ENCODE assay signal across 1 cellular context in the genomic region with DNA sequence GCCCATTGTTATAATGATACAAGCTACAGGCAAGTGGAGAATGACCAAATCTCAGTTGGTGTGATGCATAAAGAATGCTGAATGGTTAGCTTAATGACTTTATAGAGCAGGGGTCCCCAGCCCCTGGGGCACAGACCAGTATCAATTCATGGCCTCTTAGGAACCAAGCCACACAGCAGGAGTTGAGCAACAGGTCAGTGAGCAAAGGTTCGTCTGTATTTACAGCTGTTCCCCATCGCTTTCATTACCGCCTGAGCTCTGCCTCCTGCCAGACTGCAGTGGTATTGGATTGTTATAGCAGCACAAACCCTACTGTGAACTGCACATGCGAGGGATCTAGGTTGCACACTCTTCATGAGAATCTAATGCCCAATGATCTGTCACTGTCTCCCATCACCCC.
TF ChIP-seq lines count a peak whose summit lies in the region.

No MANE protein-coding gene starts in this region.

TF ChIP-seq in HepG2, 621 proteins besides CTCF, POLR2A, EP300 and RAD21 (continued from another document and continues in another):
- TF ChIP-seq, protein P1, sequence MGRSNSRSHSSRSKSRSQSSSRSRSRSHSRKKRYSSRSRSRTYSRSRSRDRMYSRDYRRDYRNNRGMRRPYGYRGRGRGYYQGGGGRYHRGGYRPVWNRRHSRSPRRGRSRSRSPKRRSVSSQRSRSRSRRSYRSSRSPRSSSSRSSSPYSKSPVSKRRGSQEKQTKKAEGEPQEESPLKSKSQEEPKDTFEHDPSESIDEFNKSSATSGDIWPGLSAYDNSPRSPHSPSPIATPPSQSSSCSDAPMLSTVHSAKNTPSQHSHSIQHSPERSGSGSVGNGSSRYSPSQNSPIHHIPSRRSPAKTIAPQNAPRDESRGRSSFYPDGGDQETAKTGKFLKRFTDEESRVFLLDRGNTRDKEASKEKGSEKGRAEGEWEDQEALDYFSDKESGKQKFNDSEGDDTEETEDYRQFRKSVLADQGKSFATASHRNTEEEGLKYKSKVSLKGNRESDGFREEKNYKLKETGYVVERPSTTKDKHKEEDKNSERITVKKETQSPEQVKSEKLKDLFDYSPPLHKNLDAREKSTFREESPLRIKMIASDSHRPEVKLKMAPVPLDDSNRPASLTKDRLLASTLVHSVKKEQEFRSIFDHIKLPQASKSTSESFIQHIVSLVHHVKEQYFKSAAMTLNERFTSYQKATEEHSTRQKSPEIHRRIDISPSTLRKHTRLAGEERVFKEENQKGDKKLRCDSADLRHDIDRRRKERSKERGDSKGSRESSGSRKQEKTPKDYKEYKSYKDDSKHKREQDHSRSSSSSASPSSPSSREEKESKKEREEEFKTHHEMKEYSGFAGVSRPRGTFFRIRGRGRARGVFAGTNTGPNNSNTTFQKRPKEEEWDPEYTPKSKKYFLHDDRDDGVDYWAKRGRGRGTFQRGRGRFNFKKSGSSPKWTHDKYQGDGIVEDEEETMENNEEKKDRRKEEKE (IDR thresholded peaks at IDR 0.05), result no peak
- TF ChIP-seq ZNF343 (CRISPR knock-in tag; IDR thresholded peaks at IDR 0.05), result no peak
- TF ChIP-seq, protein P2, sequence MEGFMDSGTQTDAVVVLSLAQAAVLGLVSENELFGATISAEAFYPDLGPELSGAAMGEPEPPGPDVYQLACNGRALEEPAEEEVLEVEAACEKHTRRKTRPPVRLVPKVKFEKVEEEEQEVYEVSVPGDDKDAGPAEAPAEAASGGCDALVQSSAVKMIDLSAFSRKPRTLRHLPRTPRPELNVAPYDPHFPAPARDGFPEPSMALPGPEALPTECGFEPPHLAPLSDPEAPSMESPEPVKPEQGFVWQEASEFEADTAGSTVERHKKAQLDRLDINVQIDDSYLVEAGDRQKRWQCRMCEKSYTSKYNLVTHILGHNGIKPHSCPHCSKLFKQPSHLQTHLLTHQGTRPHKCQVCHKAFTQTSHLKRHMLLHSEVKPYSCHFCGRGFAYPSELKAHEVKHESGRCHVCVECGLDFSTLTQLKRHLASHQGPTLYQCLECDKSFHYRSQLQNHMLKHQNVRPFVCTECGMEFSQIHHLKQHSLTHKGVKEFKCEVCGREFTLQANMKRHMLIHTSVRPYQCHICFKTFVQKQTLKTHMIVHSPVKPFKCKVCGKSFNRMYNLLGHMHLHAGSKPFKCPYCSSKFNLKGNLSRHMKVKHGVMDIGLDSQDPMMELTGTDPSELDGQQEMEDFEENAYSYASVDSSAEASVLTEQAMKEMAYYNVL (CRISPR knock-in tag; IDR thresholded peaks at IDR 0.05; ENCODE audit: borderline replicate concordance), result peak; percentile 20; the same call in 1 of the 2 replicates
- TF ChIP-seq, protein P3, sequence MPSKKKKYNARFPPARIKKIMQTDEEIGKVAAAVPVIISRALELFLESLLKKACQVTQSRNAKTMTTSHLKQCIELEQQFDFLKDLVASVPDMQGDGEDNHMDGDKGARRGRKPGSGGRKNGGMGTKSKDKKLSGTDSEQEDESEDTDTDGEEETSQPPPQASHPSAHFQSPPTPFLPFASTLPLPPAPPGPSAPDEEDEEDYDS (CRISPR knock-in tag; IDR thresholded peaks at IDR 0.05), result peak; percentile 34; the same call in 1 of the 2 replicates
- TF ChIP-seq KLF16 (CRISPR knock-in tag; IDR thresholded peaks at IDR 0.05), result peak in 1 of 2 experiments; percentile 38; a peak in 1 of 4 replicates
- TF ChIP-seq HDAC2 (CRISPR knock-in tag; IDR thresholded peaks at IDR 0.05), result peak; percentile 64
- TF ChIP-seq MED1 (CRISPR knock-in tag; IDR thresholded peaks at IDR 0.05), result peak; percentile 34; the same call in 1 of the 2 replicates
- peak; percentile 96 for TF ChIP-seq ZNF12 (CRISPR knock-in tag; IDR thresholded peaks at IDR 0.05)
- no peak for TF ChIP-seq ZNF510 (CRISPR knock-in tag; IDR thresholded peaks at IDR 0.05; ENCODE audit: low read depth)
- TF ChIP-seq CEBPG (CRISPR knock-in tag; IDR thresholded peaks at IDR 0.05), result peak; percentile 97
- TF ChIP-seq ZNF644 (CRISPR knock-in tag; IDR thresholded peaks at IDR 0.05; ENCODE audit: low read depth), result peak; percentile 87
- no peak for TF ChIP-seq ZNF432 (CRISPR knock-in tag; IDR thresholded peaks at IDR 0.05; ENCODE audit: borderline replicate concordance)
- TF ChIP-seq, protein P4, sequence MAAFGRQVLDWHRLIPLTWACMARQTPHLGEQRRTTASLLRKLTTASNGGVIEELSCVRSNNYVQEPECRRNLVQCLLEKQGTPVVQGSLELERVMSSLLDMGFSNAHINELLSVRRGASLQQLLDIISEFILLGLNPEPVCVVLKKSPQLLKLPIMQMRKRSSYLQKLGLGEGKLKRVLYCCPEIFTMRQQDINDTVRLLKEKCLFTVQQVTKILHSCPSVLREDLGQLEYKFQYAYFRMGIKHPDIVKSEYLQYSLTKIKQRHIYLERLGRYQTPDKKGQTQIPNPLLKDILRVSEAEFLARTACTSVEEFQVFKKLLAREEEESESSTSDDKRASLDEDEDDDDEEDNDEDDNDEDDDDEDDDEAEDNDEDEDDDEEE (CRISPR knock-in tag; IDR thresholded peaks at IDR 0.05), result no peak
- no peak for TF ChIP-seq ZSCAN9 (CRISPR knock-in tag; IDR thresholded peaks at IDR 0.05; ENCODE audit: borderline replicate concordance)
- no peak for TF ChIP-seq JUNB (CRISPR knock-in tag; IDR thresholded peaks at IDR 0.05; ENCODE audit: borderline replicate concordance)
- TF ChIP-seq FIP1L1 (IDR thresholded peaks at IDR 0.05; ENCODE audit: borderline replicate concordance, insufficient read depth, low read depth, low read length), result no peak
- TF ChIP-seq SKI (IDR thresholded peaks at IDR 0.05; ENCODE audit: partially characterized antibody), result peak; percentile 63
- no peak for TF ChIP-seq ATF7-NPFF (CRISPR knock-in tag; IDR thresholded peaks at IDR 0.05; ENCODE audit: low read depth)
- TF ChIP-seq TEAD3 (CRISPR knock-in tag; optimal IDR thresholded peaks at IDR 0.05; ENCODE audit: borderline replicate concordance), result peak; percentile 48
- peak; percentile 50; the same call in 1 of the 2 replicates for TF ChIP-seq POGZ (CRISPR knock-in tag; IDR thresholded peaks at IDR 0.05)
- TF ChIP-seq, protein P5, sequence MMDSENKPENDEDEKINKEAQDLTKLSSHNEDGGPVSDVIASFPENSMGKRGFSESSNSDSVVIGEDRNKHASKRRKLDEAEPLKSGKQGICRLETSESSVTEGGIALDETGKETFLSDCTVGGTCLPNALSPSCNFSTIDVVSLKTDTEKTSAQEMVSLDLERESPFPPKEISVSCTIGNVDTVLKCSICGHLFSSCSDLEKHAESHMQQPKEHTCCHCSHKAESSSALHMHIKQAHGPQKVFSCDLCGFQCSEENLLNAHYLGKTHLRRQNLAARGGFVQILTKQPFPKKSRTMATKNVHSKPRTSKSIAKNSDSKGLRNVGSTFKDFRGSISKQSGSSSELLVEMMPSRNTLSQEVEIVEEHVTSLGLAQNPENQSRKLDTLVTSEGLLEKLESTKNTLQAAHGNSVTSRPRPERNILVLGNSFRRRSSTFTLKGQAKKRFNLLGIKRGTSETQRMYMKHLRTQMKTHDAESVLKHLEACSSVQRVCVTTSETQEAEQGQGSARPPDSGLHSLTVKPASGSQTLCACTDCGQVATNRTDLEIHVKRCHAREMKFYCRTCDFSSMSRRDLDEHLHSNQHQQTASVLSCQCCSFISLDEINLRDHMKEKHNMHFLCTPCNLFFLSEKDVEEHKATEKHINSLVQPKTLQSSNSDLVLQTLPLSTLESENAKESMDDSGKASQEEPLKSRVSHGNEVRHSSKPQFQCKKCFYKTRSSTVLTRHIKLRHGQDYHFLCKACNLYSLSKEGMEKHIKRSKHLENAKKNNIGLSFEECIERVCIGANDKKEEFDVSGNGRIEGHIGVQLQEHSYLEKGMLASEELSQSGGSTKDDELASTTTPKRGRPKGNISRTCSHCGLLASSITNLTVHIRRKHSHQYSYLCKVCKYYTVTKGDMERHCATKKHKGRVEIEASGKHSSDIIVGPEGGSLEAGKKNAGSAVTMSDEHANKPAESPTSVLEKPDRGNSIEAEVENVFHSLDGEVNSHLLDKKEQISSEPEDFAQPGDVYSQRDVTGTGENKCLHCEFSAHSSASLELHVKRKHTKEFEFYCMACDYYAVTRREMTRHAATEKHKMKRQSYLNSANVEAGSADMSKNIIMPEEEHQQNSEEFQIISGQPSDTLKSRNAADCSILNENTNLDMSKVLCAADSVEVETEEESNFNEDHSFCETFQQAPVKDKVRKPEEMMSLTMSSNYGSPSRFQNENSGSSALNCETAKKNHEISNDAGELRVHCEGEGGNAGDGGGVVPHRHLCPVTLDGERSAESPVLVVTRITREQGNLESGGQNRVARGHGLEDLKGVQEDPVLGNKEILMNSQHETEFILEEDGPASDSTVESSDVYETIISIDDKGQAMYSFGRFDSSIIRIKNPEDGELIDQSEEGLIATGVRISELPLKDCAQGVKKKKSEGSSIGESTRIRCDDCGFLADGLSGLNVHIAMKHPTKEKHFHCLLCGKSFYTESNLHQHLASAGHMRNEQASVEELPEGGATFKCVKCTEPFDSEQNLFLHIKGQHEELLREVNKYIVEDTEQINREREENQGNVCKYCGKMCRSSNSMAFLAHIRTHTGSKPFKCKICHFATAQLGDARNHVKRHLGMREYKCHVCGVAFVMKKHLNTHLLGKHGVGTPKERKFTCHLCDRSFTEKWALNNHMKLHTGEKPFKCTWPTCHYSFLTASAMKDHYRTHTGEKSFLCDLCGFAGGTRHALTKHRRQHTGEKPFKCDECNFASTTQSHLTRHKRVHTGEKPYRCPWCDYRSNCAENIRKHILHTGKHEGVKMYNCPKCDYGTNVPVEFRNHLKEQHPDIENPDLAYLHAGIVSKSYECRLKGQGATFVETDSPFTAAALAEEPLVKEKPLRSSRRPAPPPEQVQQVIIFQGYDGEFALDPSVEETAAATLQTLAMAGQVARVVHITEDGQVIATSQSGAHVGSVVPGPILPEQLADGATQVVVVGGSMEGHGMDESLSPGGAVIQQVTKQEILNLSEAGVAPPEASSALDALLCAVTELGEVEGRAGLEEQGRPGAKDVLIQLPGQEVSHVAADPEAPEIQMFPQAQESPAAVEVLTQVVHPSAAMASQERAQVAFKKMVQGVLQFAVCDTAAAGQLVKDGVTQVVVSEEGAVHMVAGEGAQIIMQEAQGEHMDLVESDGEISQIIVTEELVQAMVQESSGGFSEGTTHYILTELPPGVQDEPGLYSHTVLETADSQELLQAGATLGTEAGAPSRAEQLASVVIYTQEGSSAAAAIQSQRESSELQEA (CRISPR knock-in tag; IDR thresholded peaks at IDR 0.05; ENCODE audit: not compliant biosample characterization), result no peak
- TF ChIP-seq, protein P6, sequence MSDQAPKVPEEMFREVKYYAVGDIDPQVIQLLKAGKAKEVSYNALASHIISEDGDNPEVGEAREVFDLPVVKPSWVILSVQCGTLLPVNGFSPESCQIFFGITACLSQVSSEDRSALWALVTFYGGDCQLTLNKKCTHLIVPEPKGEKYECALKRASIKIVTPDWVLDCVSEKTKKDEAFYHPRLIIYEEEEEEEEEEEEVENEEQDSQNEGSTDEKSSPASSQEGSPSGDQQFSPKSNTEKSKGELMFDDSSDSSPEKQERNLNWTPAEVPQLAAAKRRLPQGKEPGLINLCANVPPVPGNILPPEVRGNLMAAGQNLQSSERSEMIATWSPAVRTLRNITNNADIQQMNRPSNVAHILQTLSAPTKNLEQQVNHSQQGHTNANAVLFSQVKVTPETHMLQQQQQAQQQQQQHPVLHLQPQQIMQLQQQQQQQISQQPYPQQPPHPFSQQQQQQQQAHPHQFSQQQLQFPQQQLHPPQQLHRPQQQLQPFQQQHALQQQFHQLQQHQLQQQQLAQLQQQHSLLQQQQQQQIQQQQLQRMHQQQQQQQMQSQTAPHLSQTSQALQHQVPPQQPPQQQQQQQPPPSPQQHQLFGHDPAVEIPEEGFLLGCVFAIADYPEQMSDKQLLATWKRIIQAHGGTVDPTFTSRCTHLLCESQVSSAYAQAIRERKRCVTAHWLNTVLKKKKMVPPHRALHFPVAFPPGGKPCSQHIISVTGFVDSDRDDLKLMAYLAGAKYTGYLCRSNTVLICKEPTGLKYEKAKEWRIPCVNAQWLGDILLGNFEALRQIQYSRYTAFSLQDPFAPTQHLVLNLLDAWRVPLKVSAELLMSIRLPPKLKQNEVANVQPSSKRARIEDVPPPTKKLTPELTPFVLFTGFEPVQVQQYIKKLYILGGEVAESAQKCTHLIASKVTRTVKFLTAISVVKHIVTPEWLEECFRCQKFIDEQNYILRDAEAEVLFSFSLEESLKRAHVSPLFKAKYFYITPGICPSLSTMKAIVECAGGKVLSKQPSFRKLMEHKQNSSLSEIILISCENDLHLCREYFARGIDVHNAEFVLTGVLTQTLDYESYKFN (CRISPR knock-in tag; conservative IDR thresholded peaks at IDR 0.05), result peak; percentile 68
- TF ChIP-seq ATM (IDR thresholded peaks at IDR 0.05; ENCODE audit: borderline replicate concordance), result no peak
- TF ChIP-seq ZNF331 (CRISPR knock-in tag; IDR thresholded peaks at IDR 0.05), result peak; percentile 77; the same call in 1 of the 2 replicates
- no peak for TF ChIP-seq PAF1 (CRISPR knock-in tag; IDR thresholded peaks at IDR 0.05)
- peak; percentile 58; the same call in 1 of the 2 replicates for TF ChIP-seq HDAC1 (CRISPR knock-in tag; IDR thresholded peaks at IDR 0.05)
- TF ChIP-seq, protein P7, sequence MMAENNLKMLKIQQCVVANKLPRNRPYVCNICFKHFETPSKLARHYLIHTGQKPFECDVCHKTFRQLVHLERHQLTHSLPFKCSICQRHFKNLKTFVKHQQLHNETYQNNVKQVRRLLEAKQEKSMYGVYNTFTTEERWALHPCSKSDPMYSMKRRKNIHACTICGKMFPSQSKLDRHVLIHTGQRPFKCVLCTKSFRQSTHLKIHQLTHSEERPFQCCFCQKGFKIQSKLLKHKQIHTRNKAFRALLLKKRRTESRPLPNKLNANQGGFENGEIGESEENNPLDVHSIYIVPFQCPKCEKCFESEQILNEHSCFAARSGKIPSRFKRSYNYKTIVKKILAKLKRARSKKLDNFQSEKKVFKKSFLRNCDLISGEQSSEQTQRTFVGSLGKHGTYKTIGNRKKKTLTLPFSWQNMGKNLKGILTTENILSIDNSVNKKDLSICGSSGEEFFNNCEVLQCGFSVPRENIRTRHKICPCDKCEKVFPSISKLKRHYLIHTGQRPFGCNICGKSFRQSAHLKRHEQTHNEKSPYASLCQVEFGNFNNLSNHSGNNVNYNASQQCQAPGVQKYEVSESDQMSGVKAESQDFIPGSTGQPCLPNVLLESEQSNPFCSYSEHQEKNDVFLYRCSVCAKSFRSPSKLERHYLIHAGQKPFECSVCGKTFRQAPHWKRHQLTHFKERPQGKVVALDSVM (CRISPR knock-in tag; IDR thresholded peaks at IDR 0.05), result no peak
- TF ChIP-seq KDM1A (CRISPR knock-in tag; IDR thresholded peaks at IDR 0.05), result no peak
- TF ChIP-seq FOXO1 (CRISPR knock-in tag; IDR thresholded peaks at IDR 0.05), result peak; percentile 91
- TF ChIP-seq, protein P8, sequence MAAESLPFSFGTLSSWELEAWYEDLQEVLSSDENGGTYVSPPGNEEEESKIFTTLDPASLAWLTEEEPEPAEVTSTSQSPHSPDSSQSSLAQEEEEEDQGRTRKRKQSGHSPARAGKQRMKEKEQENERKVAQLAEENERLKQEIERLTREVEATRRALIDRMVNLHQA (CRISPR knock-in tag; IDR thresholded peaks at IDR 0.05), result no peak
- TF ChIP-seq ZNF572 (CRISPR knock-in tag; IDR thresholded peaks at IDR 0.05), result no peak
- TF ChIP-seq ZNF350 (CRISPR knock-in tag; IDR thresholded peaks at IDR 0.05; ENCODE audit: borderline replicate concordance, low read depth), result no peak
